In the genomic region with DNA sequence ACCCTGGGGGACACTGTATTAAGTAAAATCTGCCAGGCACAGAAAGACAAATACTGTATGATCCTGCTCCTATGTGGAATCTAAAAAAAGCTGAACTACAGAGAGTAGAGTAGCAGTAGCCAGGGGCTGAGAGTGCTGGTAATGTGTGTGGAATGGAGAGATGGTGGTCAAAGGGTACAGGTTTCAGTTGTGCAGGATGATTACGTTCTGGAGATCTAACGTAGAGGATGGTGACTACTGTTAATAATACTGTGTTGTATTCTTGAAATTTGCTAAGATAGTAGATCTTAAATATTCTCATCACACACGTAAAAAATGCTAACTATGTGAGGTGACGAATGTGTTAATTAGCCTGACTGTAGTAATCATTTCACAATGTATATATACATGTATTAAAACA, we compare ENCODE assay signal across 33 cellular contexts. TPM values are rescaled to one million over a fixed set of nuclear protein-coding genes. Genes with fewer than 3 reads are reported as not detected.
"Had no signal": no experiment of that assay in that cellular context is flagged by ENCODE, and none has a peak within 500 bp of the region (broad histone marks: within the 10 kb centered on the region; RNA-seq: fewer than 3 reads in every experiment).

No MANE protein-coding gene starts in this region.

- H3K9me3 Mint-ChIP-seq: activated B cell treated with CpG ODN at 0.5 μM for 24 hours; activated CD4-positive, alpha-beta memory T cell treated with anti-CD3 and anti-CD28 coated beads for 36 hours; activated CD8-positive, alpha-beta T cell treated with anti-CD3 and anti-CD28 coated beads for 36 hours; activated naive CD4-positive, alpha-beta T cell treated with anti-CD3 and anti-CD28 coated beads, Interleukin-2, amount 10 ng/mL, durations not matched to agents 7 days and 5 days; activated naive CD4-positive, alpha-beta T cell treated with anti-CD3 and anti-CD28 coated beads, Interleukin-2, amount 50 U/mL, for 24 hours; activated naive CD8-positive, alpha-beta T cell treated with anti-CD3 and anti-CD28 coated beads, Interleukin-2, amount 10 ng/mL, durations not matched to agents 7 days and 5 days; activated naive CD8-positive, alpha-beta T cell treated with anti-CD3 and anti-CD28 coated beads, Interleukin-2, amount 50 U/mL, for 24 hours; activated T-cell treated with anti-CD3 and anti-CD28 coated beads, Interleukin-2, amount 50 U/mL, for 24 hours; activated T-helper 2 cell treated with anti-CD3 and anti-CD28 coated beads, Interferon-gamma antibody, Interleukin-2, Interleukin-4, amounts not matched to agents 10 μg/mL and 5 μg/mL and 100 μg/mL, durations not matched to agents 14 hours and 24 hours and 36 hours; brain; central memory CD8-positive, alpha-beta T cell; T-helper 1 cell treated with Interleukin-12 subunit alpha and Interleukin-12 subunit beta and Interleukin-4 antibody, amounts not matched to agents 30 μg/mL and 1 μg/mL, for 36 hours; T-helper 2 cell treated with Interferon-gamma antibody and Interleukin-4, amounts not matched to agents 5 μg/mL and 100 μg/mL, for 36 hours had no signal

- H3K4me1 Mint-ChIP-seq: activated B cell treated with CpG ODN at 0.5 μM for 24 hours; activated naive CD4-positive, alpha-beta T cell treated with anti-CD3 and anti-CD28 coated beads, Interleukin-2, amount 10 ng/mL, durations not matched to agents 7 days and 5 days; activated naive CD4-positive, alpha-beta T cell treated with anti-CD3 and anti-CD28 coated beads, Interleukin-2, amount 50 U/mL, for 24 hours; activated naive CD8-positive, alpha-beta T cell treated with anti-CD3 and anti-CD28 coated beads, Interleukin-2, amount 10 ng/mL, durations not matched to agents 7 days and 5 days; activated naive CD8-positive, alpha-beta T cell treated with anti-CD3 and anti-CD28 coated beads, Interleukin-2, amount 50 U/mL, for 24 hours; brain had no signal

- DNase-seq: activated B cell treated with CpG ODN at 0.5 μM for 24 hours; activated CD4-positive, alpha-beta memory T cell treated with anti-CD3 and anti-CD28 coated beads for 36 hours; activated CD4-positive, alpha-beta T cell treated with anti-CD3 and anti-CD28 coated beads for 4 hours; activated CD4-positive, alpha-beta T cell treated with anti-CD3 and anti-CD28 coated beads, Interleukin-2, amount 10 ng/mL, durations not matched to agents 24 days and 14 days; activated CD4-positive, alpha-beta T cell treated with anti-CD3 and anti-CD28 coated beads, Interleukin-2, amount 50 U/mL, for 1 hour; activated CD4-positive, alpha-beta T cell treated with anti-CD3 and anti-CD28 coated beads, Interleukin-2, amount 50 U/mL, for 4 hours; activated CD4-positive, CD25-positive, alpha-beta regulatory T cell treated with anti-CD3 and anti-CD28 coated beads, Interleukin-2, amount 50 U/mL, for 72 hours; activated CD8-positive, alpha-beta memory T cell treated with anti-CD3 and anti-CD28 coated beads, Interleukin-2, amount 50 U/mL, for 4 hours; activated CD8-positive, alpha-beta T cell treated with anti-CD3 and anti-CD28 coated beads for 36 hours; activated effector memory CD4-positive, alpha-beta T cell treated with Interleukin-2 at 50 U/mL for 16 hours; activated gamma-delta T cell; activated naive CD4-positive, alpha-beta T cell treated with anti-CD3 and anti-CD28 coated beads, Interleukin-2, amount 10 ng/mL, durations not matched to agents 7 days and 5 days; activated naive CD4-positive, alpha-beta T cell treated with Interleukin-2 at 50 U/mL for 16 hours; activated naive CD8-positive, alpha-beta T cell treated with anti-CD3 and anti-CD28 coated beads, Interleukin-2, amount 10 ng/mL, durations not matched to agents 7 days and 5 days; activated naive CD8-positive, alpha-beta T cell treated with anti-CD3 and anti-CD28 coated beads, Interleukin-2, amount 50 U/mL, for 24 hours; activated T-cell treated with anti-CD3 and anti-CD28 coated beads, Interleukin-2, amount 50 U/mL, for 24 hours; activated T-cell treated with anti-CD3 and anti-CD28 coated beads, Interleukin-2, amount 50 U/mL, for 48 hours; amygdala; anterior cingulate cortex; caudate nucleus; cerebellar nuclear complex; T-helper 1 cell; T-helper 2 cell; T-helper 9 cell had no signal

- H3K27ac Mint-ChIP-seq: activated B cell treated with CpG ODN at 0.5 μM for 24 hours; activated CD4-positive, alpha-beta memory T cell treated with anti-CD3 and anti-CD28 coated beads for 36 hours; activated CD4-positive, alpha-beta T cell treated with anti-CD3 and anti-CD28 coated beads, Interleukin-2, amount 10 ng/mL, durations not matched to agents 24 days and 14 days; activated CD8-positive, alpha-beta T cell treated with anti-CD3 and anti-CD28 coated beads for 36 hours; activated naive CD4-positive, alpha-beta T cell treated with anti-CD3 and anti-CD28 coated beads, Interleukin-2, amount 10 ng/mL, durations not matched to agents 7 days and 5 days; activated naive CD4-positive, alpha-beta T cell treated with anti-CD3 and anti-CD28 coated beads, Interleukin-2, amount 50 U/mL, for 24 hours; activated naive CD8-positive, alpha-beta T cell; activated naive CD8-positive, alpha-beta T cell treated with anti-CD3 and anti-CD28 coated beads, Interleukin-2, amount 10 ng/mL, durations not matched to agents 7 days and 5 days; activated naive CD8-positive, alpha-beta T cell treated with anti-CD3 and anti-CD28 coated beads, Interleukin-2, amount 50 U/mL, for 24 hours; activated T-cell treated with anti-CD3 and anti-CD28 coated beads, Interleukin-2, amount 50 U/mL, for 24 hours; activated T-helper 2 cell treated with anti-CD3 and anti-CD28 coated beads, Interferon-gamma antibody, Interleukin-2, Interleukin-4, amounts not matched to agents 10 μg/mL and 5 μg/mL and 100 μg/mL, durations not matched to agents 14 hours and 24 hours and 36 hours; brain; T-helper 1 cell treated with Interleukin-12 subunit alpha and Interleukin-12 subunit beta and Interleukin-4 antibody, amounts not matched to agents 30 μg/mL and 1 μg/mL, for 36 hours; T-helper 2 cell treated with Interferon-gamma antibody and Interleukin-4, amounts not matched to agents 5 μg/mL and 100 μg/mL, for 36 hours had no signal

- FAIRE-seq: bronchial epithelial cell had no signal

- H3K27me3 Mint-ChIP-seq: activated B cell treated with CpG ODN at 0.5 μM for 24 hours; activated CD4-positive, alpha-beta memory T cell treated with anti-CD3 and anti-CD28 coated beads for 36 hours; activated CD4-positive, alpha-beta T cell treated with anti-CD3 and anti-CD28 coated beads, Interleukin-2, amount 10 ng/mL, durations not matched to agents 24 days and 14 days; activated CD8-positive, alpha-beta T cell treated with anti-CD3 and anti-CD28 coated beads for 36 hours; activated naive CD4-positive, alpha-beta T cell treated with anti-CD3 and anti-CD28 coated beads, Interleukin-2, amount 10 ng/mL, durations not matched to agents 7 days and 5 days; activated naive CD4-positive, alpha-beta T cell treated with anti-CD3 and anti-CD28 coated beads, Interleukin-2, amount 50 U/mL, for 24 hours; activated naive CD8-positive, alpha-beta T cell; activated naive CD8-positive, alpha-beta T cell treated with anti-CD3 and anti-CD28 coated beads, Interleukin-2, amount 10 ng/mL, durations not matched to agents 7 days and 5 days; activated naive CD8-positive, alpha-beta T cell treated with anti-CD3 and anti-CD28 coated beads, Interleukin-2, amount 50 U/mL, for 24 hours; activated T-cell treated with anti-CD3 and anti-CD28 coated beads, Interleukin-2, amount 50 U/mL, for 24 hours; brain; central memory CD8-positive, alpha-beta T cell had no signal

- ATAC-seq: activated CD8-positive, alpha-beta T cell treated with anti-CD3 and anti-CD28 coated beads for 36 hours; activated naive CD8-positive, alpha-beta T cell treated with anti-CD3 and anti-CD28 coated beads, Interleukin-2, amount 50 U/mL, for 24 hours had no signal

- H3K4me3 Mint-ChIP-seq: activated B cell treated with CpG ODN at 0.5 μM for 24 hours; activated CD4-positive, alpha-beta memory T cell treated with anti-CD3 and anti-CD28 coated beads for 36 hours; activated CD4-positive, alpha-beta T cell treated with anti-CD3 and anti-CD28 coated beads, Interleukin-2, amount 10 ng/mL, durations not matched to agents 24 days and 14 days; activated CD8-positive, alpha-beta T cell treated with anti-CD3 and anti-CD28 coated beads for 36 hours; activated naive CD4-positive, alpha-beta T cell treated with anti-CD3 and anti-CD28 coated beads, Interleukin-2, amount 10 ng/mL, durations not matched to agents 7 days and 5 days; activated naive CD4-positive, alpha-beta T cell treated with anti-CD3 and anti-CD28 coated beads, Interleukin-2, amount 50 U/mL, for 24 hours; activated naive CD8-positive, alpha-beta T cell; activated naive CD8-positive, alpha-beta T cell treated with anti-CD3 and anti-CD28 coated beads, Interleukin-2, amount 10 ng/mL, durations not matched to agents 7 days and 5 days; activated naive CD8-positive, alpha-beta T cell treated with anti-CD3 and anti-CD28 coated beads, Interleukin-2, amount 50 U/mL, for 24 hours; activated T-cell treated with anti-CD3 and anti-CD28 coated beads, Interleukin-2, amount 50 U/mL, for 24 hours; brain; central memory CD8-positive, alpha-beta T cell; T-helper 1 cell treated with Interleukin-12 subunit alpha and Interleukin-12 subunit beta and Interleukin-4 antibody, amounts not matched to agents 30 μg/mL and 1 μg/mL, for 36 hours; T-helper 2 cell treated with Interferon-gamma antibody and Interleukin-4, amounts not matched to agents 5 μg/mL and 100 μg/mL, for 36 hours had no signal

RNA-seq across cellular contexts. Expression of gene GNG4, which starts 39.8 kb away (rescaled TPM):
- total RNA-seq: activated naive CD8-positive, alpha-beta T cell treated with anti-CD3 and anti-CD28 coated beads, Interleukin-2, amount 10 ng/mL, durations not matched to agents 7 days and 5 days; ascending aorta; bronchial epithelial cell had no signal
